In genomic region chr16:85162478-85163277, GRCh38 we compare ENCODE assay signal across 11 cellular contexts. TPM values are rescaled to one million over a fixed set of nuclear protein-coding genes. Genes with fewer than 3 reads are reported as not detected.
DNase-seq lines count a peak whose midpoint lies in the region; TF ChIP-seq lines count a peak whose summit lies in the region.
"Had no signal": no experiment of that assay in that cellular context is flagged by ENCODE, and none has a peak within 500 bp of the region (broad histone marks: within the 10 kb centered on the region; RNA-seq: fewer than 3 reads in every experiment).

No MANE protein-coding gene starts in this region.

- H3K27me3 ChIP-seq in Peyer's patch (no peaks in the 10 kb centered on the region), ovary (no peaks in the 10 kb centered on the region), Caco-2 (replicated peaks; ENCODE audit: control insufficient read depth, insufficient read depth, low read length) (no peaks in the 10 kb centered on the region)

- H3K4me1 ChIP-seq in Peyer's patch (peaks cover 0 to 43% (median 0%) of the 10 kb centered on the region in 4 donors), ovary (ENCODE audit: insufficient read depth) (peaks cover 12% of the 10 kb centered on the region), Caco-2 (peaks cover 36% of the 10 kb centered on the region)

- no TSS peak for BruUV-seq in Caco-2 (replicated peaks; lab: Mats Ljungman, UMichigan)

- no peak for TF ChIP-seq POLR2A in Peyer's patch (IDR thresholded peaks at IDR 0.05)
- no peak for TF ChIP-seq POLR2A in ovary (IDR thresholded peaks at IDR 0.05)

- intact Hi-C loops in ovary (cut with DNase I) = no loop called here
- intact Hi-C loops in Caco-2 (cut with micrococcal nuclease; ENCODE audit: unreplicated experiment) = no loop called here

- no peak overlapping the region for H3K27ac Mint-ChIP-seq in Caco-2 (ENCODE audit: unreplicated experiment)
- H3K27ac Mint-ChIP-seq: CD4-positive, alpha-beta memory T cell; T-helper 1 cell treated with Interleukin-12 subunit alpha and Interleukin-12 subunit beta and Interleukin-4 antibody, amounts not matched to agents 30 μg/mL and 1 μg/mL, for 36 hours had no signal

- CTCF ChIA-PET in Caco-2 (lab: Charles Lee) = interaction anchor here (1.2 kb wide), 1 partner anchor 25 kb away, joined by 3 read pairs; no protein-coding TSS in a partner anchor

- no peaks in the 10 kb centered on the region for H3K9me3 Mint-ChIP-seq in Caco-2 (ENCODE audit: unreplicated experiment)
- H3K9me3 Mint-ChIP-seq: CD4-positive, alpha-beta memory T cell; T-helper 1 cell treated with Interleukin-12 subunit alpha and Interleukin-12 subunit beta and Interleukin-4 antibody, amounts not matched to agents 30 μg/mL and 1 μg/mL, for 36 hours had no signal

- H3K4me1 Mint-ChIP-seq in Caco-2 (ENCODE audit: low read depth, unreplicated experiment) = peaks cover 20% of the 10 kb centered on the region

- DNase-seq in AG08396 (ENCODE audit: low spot score) = peak; percentile 84
- peak in 1 of 3 donors; percentile 60 for DNase-seq in Peyer's patch
- DNase-seq in fibroblast of the aortic adventitia (ENCODE audit: low read depth) = peak; percentile 84
- peak; percentile 71 to 82 (median 78) for DNase-seq in ovary
- DNase-seq in Caco-2 = no peak
- DNase-seq in NCI-H524 treated with DMSO at 0.1 percent for 48 hours (lab: John Stamatoyannopoulos, UW) = no peak
- DNase-seq in activated naive CD4-positive, alpha-beta T cell (lab: John Stamatoyannopoulos, UW) = no peak
- no peak for DNase-seq in stimulated activated CD8-positive, alpha-beta memory T cell treated with anti-CD3 and anti-CD28 coated beads, Interleukin-4, amount 100 ng/mL, for 48 hours
- DNase-seq: CD4-positive, alpha-beta memory T cell; NCI-H1417 had no signal

- H3K27me3 Mint-ChIP-seq in Caco-2 (ENCODE audit: insufficient read depth, unreplicated experiment) = no peaks in the 10 kb centered on the region

- WGBS in ovary, 3 donors = 44 to 52% (median 46%) methylated on average over 35 to 36 of the region's 36 CpGs

- H3K27ac ChIP-seq in Peyer's patch (peak overlapping the region in 3 of 4 donors; percentile 55 to 71 (median 66)), ovary (peak overlapping the region in 1 of 2 donors; percentile 72)

- no peak overlapping the region for H3K4me3 Mint-ChIP-seq in Caco-2 (ENCODE audit: unreplicated experiment)
- H3K4me3 Mint-ChIP-seq: CD4-positive, alpha-beta memory T cell; T-helper 1 cell treated with Interleukin-12 subunit alpha and Interleukin-12 subunit beta and Interleukin-4 antibody, amounts not matched to agents 30 μg/mL and 1 μg/mL, for 36 hours had no signal

- TF ChIP-seq EP300 in ovary (IDR thresholded peaks at IDR 0.05) = no peak

- no peaks in the 10 kb centered on the region for H3K9me3 ChIP-seq in Peyer's patch
- no peaks in the 10 kb centered on the region for H3K9me3 ChIP-seq in ovary
- no peaks in the 10 kb centered on the region for H3K9me3 ChIP-seq in Caco-2

- H3K36me3 ChIP-seq in Peyer's patch = no peaks in the 10 kb centered on the region
- H3K36me3 ChIP-seq in ovary = no peaks in the 10 kb centered on the region
- no peaks in the 10 kb centered on the region for H3K36me3 ChIP-seq in Caco-2 (ENCODE audit: control insufficient read depth, insufficient read depth, low read length)

- H3K36me3 Mint-ChIP-seq in Caco-2 (ENCODE audit: insufficient read depth, unreplicated experiment) = peaks cover 5% of the 10 kb centered on the region
- H3K36me3 Mint-ChIP-seq: CD4-positive, alpha-beta memory T cell had no signal

- H3K4me3 ChIP-seq in Peyer's patch (no peak overlapping the region), fibroblast of the aortic adventitia (ENCODE audit: low read depth, low read length) (no peak overlapping the region), ovary (no peak overlapping the region), Caco-2 (ENCODE audit: low read depth, low read length) (no peak overlapping the region)

- TF ChIP-seq CTCF in Peyer's patch (IDR thresholded peaks at IDR 0.05) = no peak
- no peak for TF ChIP-seq CTCF in fibroblast of the aortic adventitia (IDR thresholded peaks at IDR 0.05; ENCODE audit: insufficient read depth, low read length)
- no peak for TF ChIP-seq CTCF in ovary (IDR thresholded peaks at IDR 0.05)
- TF ChIP-seq CTCF in Caco-2 (IDR thresholded peaks at IDR 0.05; ENCODE audit: insufficient read depth in 1 of 2, low read depth in 1 of 2, low read length in 1 of 2, severe bottlenecking in 1 of 2, unreplicated experiment in 1 of 2) = no peak

- POLR2A ChIA-PET in Caco-2 (lab: Charles Lee) = no interaction called here

RNA-seq across cellular contexts. Expression of gene CIBAR2, which starts 50.4 kb away (rescaled TPM):
- total RNA-seq in Peyer's patch (not detected), fibroblast of the aortic adventitia (ENCODE audit: low replicate concordance) (not detected in 2 replicates), ovary (10 to 100 TPM in 1 of 7 donors, 1 to 10 TPM in 4, not detected in 2; 1.1 to 13.0 (median 1.7) TPM), Caco-2 (2022) (not detected in 2 replicates)
- under 1 TPM in 1 of 2 donors, not detected in 1; 0.18 TPM for polyA plus RNA-seq in ovary
- total RNA-seq: CD4-positive, alpha-beta memory T cell had no signal
- polyA plus RNA-seq: CD4-positive, alpha-beta memory T cell had no signal

Comparison
In these comparisons a context has a peak if more than half of its experiments do, and no peak if none do; other contexts are left out.
1. DNase-seq: peak in AG08396 (single experiment), fibroblast of the aortic adventitia (single experiment) and ovary (5 of 5); none in Caco-2 (0 of 2), NCI-H524 treated with DMSO at 0.1 percent for 48 hours (single experiment), activated naive CD4-positive, alpha-beta T cell (0 of 4) and stimulated activated CD8-positive, alpha-beta memory T cell treated with anti-CD3 and anti-CD28 coated beads, Interleukin-4, amount 100 ng/mL, for 48 hours (single experiment).